In the genomic region with DNA sequence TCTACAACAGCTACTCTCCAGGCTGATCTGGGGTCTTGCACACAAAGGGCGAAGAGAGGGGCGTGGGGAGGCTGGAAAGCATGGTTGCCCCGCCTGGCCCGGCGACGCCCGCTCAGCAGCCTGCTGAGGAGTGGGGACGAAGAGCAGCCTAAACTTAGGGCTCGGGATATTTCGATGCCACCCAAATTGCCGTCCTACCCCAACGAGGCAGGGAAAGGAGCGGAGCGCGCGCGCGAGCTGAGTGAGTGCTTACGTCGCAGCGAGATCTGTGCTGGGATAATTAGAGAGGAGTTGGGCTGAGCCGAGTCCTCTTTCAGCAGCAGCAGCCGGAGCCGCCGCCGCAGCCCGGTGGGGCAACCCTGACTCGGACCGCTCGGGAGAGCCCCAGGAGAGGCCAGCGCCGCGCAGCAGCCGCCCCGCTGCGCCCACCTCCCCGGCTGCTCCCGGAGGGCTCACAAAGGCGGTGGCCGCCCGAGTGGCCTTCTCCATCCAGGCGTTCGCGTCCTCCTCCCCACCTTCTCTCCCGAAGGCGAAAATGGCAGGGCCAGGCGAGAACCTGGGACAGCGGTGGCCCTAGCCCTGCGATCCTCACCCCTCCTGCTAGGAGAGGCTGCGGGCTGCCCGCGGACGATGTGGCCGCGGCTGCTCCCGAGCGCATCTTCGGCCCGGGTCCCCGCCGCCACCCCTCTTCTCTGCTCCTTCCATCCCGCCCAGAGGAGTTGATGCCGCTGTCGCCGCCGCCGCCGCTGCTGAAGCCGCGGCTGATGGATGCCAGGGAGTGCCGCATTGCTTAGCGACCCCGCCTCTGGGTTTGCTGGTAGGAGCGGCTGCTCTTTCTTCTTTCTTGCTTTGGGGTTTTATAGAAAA, we compare ENCODE assay signal across 8 cellular contexts. TPM values are rescaled to one million over a fixed set of nuclear protein-coding genes. Genes with fewer than 3 reads are reported as not detected.
DNase-seq lines count a peak whose midpoint lies in the region; ATAC-seq lines count a peak whose summit lies in the region.
"Had no signal": no experiment of that assay in that cellular context is flagged by ENCODE, and none has a peak within 500 bp of the region (broad histone marks: within the 10 kb centered on the region; RNA-seq: fewer than 3 reads in every experiment).

A gene with protein sequence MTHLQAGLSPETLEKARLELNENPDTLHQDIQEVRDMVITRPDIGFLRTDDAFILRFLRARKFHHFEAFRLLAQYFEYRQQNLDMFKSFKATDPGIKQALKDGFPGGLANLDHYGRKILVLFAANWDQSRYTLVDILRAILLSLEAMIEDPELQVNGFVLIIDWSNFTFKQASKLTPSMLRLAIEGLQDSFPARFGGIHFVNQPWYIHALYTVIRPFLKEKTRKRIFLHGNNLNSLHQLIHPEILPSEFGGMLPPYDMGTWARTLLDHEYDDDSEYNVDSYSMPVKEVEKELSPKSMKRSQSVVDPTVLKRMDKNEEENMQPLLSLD (plus strand): TSS at position 306 of the 867 bp plus-strand sequence. CDS start 1,543 bp downstream, outside the sequence.

- H3K36me3 ChIP-seq in adipocyte (ENCODE audit: control insufficient read depth, insufficient read depth, low read length, severe bottlenecking), result no peaks in the 10 kb centered on the region
- H3K36me3 ChIP-seq in iPS-20b (ENCODE audit: insufficient read depth, low read depth, low read length), result no peaks in the 10 kb centered on the region

- H3K4me1 ChIP-seq in adipocyte (ENCODE audit: control insufficient read depth, insufficient read depth, low read length) (peaks cover 7% of the 10 kb centered on the region), iPS-20b (ENCODE audit: insufficient read depth, low read length) (no peaks in the 10 kb centered on the region; the same call in 1 of the 2 replicates)

- H3K4me3 ChIP-seq in adipocyte (ENCODE audit: low read length), result peak within 1 kb of the TSS; percentile 63
- peak within 1 kb of the TSS; percentile 70 for H3K4me3 ChIP-seq in iPS-20b (ENCODE audit: low read length)

- ATAC-seq in GM21390 (IDR thresholded peaks at IDR 0.05; ENCODE audit: unreplicated experiment), result no peak

- H3K27ac ChIP-seq in iPS-20b (ENCODE audit: low read length), result no peak within 1 kb of the TSS

- H3K9ac ChIP-seq in adipocyte (ENCODE audit: low read length) (no peak within 1 kb of the TSS), iPS-20b (ENCODE audit: low read depth, low read length) (peak within 1 kb of the TSS; percentile 49; the same call in 1 of the 2 replicates)

- H3K27me3 ChIP-seq in adipocyte (replicated peaks; ENCODE audit: control insufficient read depth, insufficient read depth, low read length) (peaks cover 37% of the 10 kb centered on the region), iPS-20b (ENCODE audit: insufficient read depth, low read length) (peaks cover 54% of the 10 kb centered on the region)

- DNase-seq in NCI-H1105 (lab: John Stamatoyannopoulos, UW), result peak; percentile 75
- DNase-seq in adipocyte (ENCODE audit: low read depth), result peak; percentile 13
- peak; percentile 3 for DNase-seq in stromal cell of bone marrow (ENCODE audit: low read depth)
- no peak for DNase-seq in effector CD4-positive, alpha-beta T cell
- DNase-seq in mucosa of gallbladder (ENCODE audit: low spot score), result no peak

- H3K9me3 ChIP-seq in adipocyte (ENCODE audit: control insufficient read depth, low read length), result peaks cover 4% of the 10 kb centered on the region
- no peaks in the 10 kb centered on the region for H3K9me3 ChIP-seq in iPS-20b (ENCODE audit: insufficient read depth, low read depth, low read length)

RNA-seq across cellular contexts. Expression of the gene that starts here (rescaled TPM):
- 0.06 TPM for total RNA-seq in mucosa of gallbladder
- total RNA-seq: epithelial cell of proximal tubule had no signal

Comparison
In these comparisons a context has a peak if more than half of its experiments do, and no peak if none do; other contexts are left out.
1. DNase-seq: peak in NCI-H1105 (single experiment), adipocyte (single experiment) and stromal cell of bone marrow (single experiment); none in effector CD4-positive, alpha-beta T cell (single experiment) and mucosa of gallbladder (single experiment).